Comparison of ENCODE assay signal across 13 cellular contexts in the genomic region with DNA sequence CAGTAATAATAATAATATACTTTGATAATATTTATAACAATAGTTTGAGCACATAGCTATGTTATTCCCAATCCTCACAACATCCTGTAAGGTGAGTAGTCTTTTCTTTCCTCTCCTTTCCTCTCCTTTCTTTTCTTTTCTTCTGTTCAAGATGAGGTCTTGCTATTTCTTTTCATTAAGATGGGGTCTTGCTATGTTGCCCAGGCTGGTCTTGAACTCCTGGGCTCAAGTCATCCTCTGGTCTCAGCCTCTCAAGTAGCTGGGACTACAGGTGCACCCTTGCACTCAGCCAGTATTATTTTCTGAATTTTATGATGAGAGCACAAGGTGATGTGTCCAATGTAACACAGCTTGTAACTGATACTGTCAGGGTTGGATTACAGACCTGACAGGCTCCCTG.
DNase-seq lines count a peak whose midpoint lies in the region; TF ChIP-seq lines count a peak whose summit lies in the region.
"Had no signal": no experiment of that assay in that cellular context is flagged by ENCODE, and none has a peak within 500 bp of the region (broad histone marks: within the 10 kb centered on the region; RNA-seq: fewer than 3 reads in every experiment).

No MANE protein-coding gene starts in this region.

- no peaks in the 10 kb centered on the region for H3K4me1 Mint-ChIP-seq in Calu3 (ENCODE audit: low read depth, unreplicated experiment)
- H3K4me1 Mint-ChIP-seq: CD8-positive, alpha-beta memory T cell had no signal

- H3K27ac Mint-ChIP-seq in Calu3 (ENCODE audit: unreplicated experiment), result no peak overlapping the region
- H3K27ac Mint-ChIP-seq: CD8-positive, alpha-beta memory T cell had no signal

- intact Hi-C loops in Calu3 (cut with micrococcal nuclease; ENCODE audit: unreplicated experiment), result no loop called here

- no peak for TF ChIP-seq CTCF in Calu3 (IDR thresholded peaks at IDR 0.05; ENCODE audit: unreplicated experiment)

- BruUV-seq in Calu3 (replicated peaks; lab: Mats Ljungman, UMichigan), result no TSS peak

- CTCF ChIA-PET in Calu3 (lab: Charles Lee), result interaction anchor here (0.6 kb wide), 1 partner anchor 1292 kb away, joined by 3 read pairs; no protein-coding TSS in a partner anchor

- H3K9me3 Mint-ChIP-seq in Calu3 (ENCODE audit: low read depth, unreplicated experiment), result no peaks in the 10 kb centered on the region
- H3K9me3 Mint-ChIP-seq: CD8-positive, alpha-beta memory T cell had no signal

- DNase-seq in NCI-H1105 treated with DMSO at 0.1 percent for 48 hours (lab: John Stamatoyannopoulos, UW) (peak; percentile 3), NCI-H1105 (lab: John Stamatoyannopoulos, UW) (no peak), NCI-H2171 treated with DMSO at 0.1 percent for 48 hours (lab: John Stamatoyannopoulos, UW) (peak; percentile 62), NCI-H2171 (lab: John Stamatoyannopoulos, UW) (no peak), DMS53 (lab: John Stamatoyannopoulos, UW) (peak; percentile 88), NCI-H510A (lab: John Stamatoyannopoulos, UW) (peak; percentile 47), Calu3 (no peak), NCI-H524 treated with DMSO at 0.1 percent for 48 hours (lab: John Stamatoyannopoulos, UW) (no peak)
- DNase-seq: AML-193; Caco-2; CD8-positive, alpha-beta memory T cell; DMS79; GM23248 had no signal

- H3K4me3 Mint-ChIP-seq in Calu3 (ENCODE audit: low read depth, unreplicated experiment), result no peak overlapping the region
- H3K4me3 Mint-ChIP-seq: CD8-positive, alpha-beta memory T cell had no signal

- no peaks in the 10 kb centered on the region for H3K27me3 Mint-ChIP-seq in Calu3 (ENCODE audit: unreplicated experiment)

- no peaks in the 10 kb centered on the region for H3K36me3 Mint-ChIP-seq in Calu3 (ENCODE audit: insufficient read depth, unreplicated experiment)
- H3K36me3 Mint-ChIP-seq: CD8-positive, alpha-beta memory T cell had no signal

Comparison
In these comparisons a context has a peak if more than half of its experiments do, and no peak if none do; other contexts are left out.
1. DNase-seq: peak in NCI-H1105 treated with DMSO at 0.1 percent for 48 hours (single experiment), NCI-H2171 treated with DMSO at 0.1 percent for 48 hours (single experiment), DMS53 (single experiment) and NCI-H510A (single experiment); none in NCI-H1105 (single experiment), NCI-H2171 (single experiment), Calu3 (single experiment) and NCI-H524 treated with DMSO at 0.1 percent for 48 hours (single experiment).